ENCODE assay signal across 26 cellular contexts in genomic region chr5:2507611-2508010, GRCh38.
"Had no signal": no experiment of that assay in that cellular context is flagged by ENCODE, and none has a peak within 500 bp of the region (broad histone marks: within the 10 kb centered on the region; RNA-seq: fewer than 3 reads in every experiment).

No MANE protein-coding gene starts in this region.

- H3K27me3 ChIP-seq: neutrophil, pancreas, right lobe of liver, sigmoid colon, stomach, thyroid gland, tibial nerve, upper lobe of left lung, vagina had no signal

- H3K36me3 ChIP-seq: neutrophil, pancreas, prostate gland, right lobe of liver, sigmoid colon, stomach, thoracic aorta, thyroid gland, tibial nerve, upper lobe of left lung, vagina had no signal

- H3K4me3 Mint-ChIP-seq: naive thymus-derived CD4-positive, alpha-beta T cell; natural killer cell; nephron; stimulated activated effector memory CD8-positive, alpha-beta T cell treated with anti-CD3 and anti-CD28 coated beads, Interleukin-12 subunit alpha, Interleukin-12 subunit beta, amount 100 ng/mL, for 72 hours; stimulated activated naive B cell treated with anti-CD40 and anti-IgM and Interleukin-4, amounts not matched to agents 10 μg/mL and 1 μg/mL and 100 μg/mL, for 72 hours; stimulated activated naive CD8-positive, alpha-beta T cell treated with anti-CD3 and anti-CD28 coated beads, Interleukin-15, Interleukin-2, amounts not matched to agents 100 ng/mL and 50 ng/mL, for 24 hours had no signal

- ATAC-seq: naive thymus-derived CD4-positive, alpha-beta T cell; natural killer cell; pancreas; right cardiac atrium; right lobe of liver; stimulated activated effector memory CD8-positive, alpha-beta T cell treated with anti-CD3 and anti-CD28 coated beads, Interleukin-12 subunit alpha, Interleukin-12 subunit beta, amount 100 ng/mL, for 72 hours; stimulated activated naive B cell treated with anti-CD40 and anti-IgM and Interleukin-4, amounts not matched to agents 10 μg/mL and 1 μg/mL and 100 μg/mL, for 72 hours had no signal

- H3K9me3 ChIP-seq: neutrophil, pancreas, prostate gland, right lobe of liver, sigmoid colon, thoracic aorta, thyroid gland, upper lobe of left lung, vagina had no signal

- H3K27ac ChIP-seq: neutrophil, pancreas, prostate gland, right lobe of liver, sigmoid colon, stomach, thoracic aorta, thyroid gland, tibial nerve, upper lobe of left lung, vagina had no signal

- DNase-seq: naive thymus-derived CD4-positive, alpha-beta T cell; natural killer cell; nucleus accumbens; pancreas; retina; right cardiac atrium; right lobe of liver; sigmoid colon; small intestine; stimulated activated CD4-positive, alpha-beta T cell treated with anti-CD3 and anti-CD28 coated beads, Interleukin-15, amount 100 ng/mL, for 24 hours; stimulated activated CD4-positive, alpha-beta T cell treated with anti-CD3 and anti-CD28 coated beads, Interleukin-2, amount 100 ng/mL, for 24 hours; stimulated activated CD4-positive, alpha-beta T cell treated with anti-CD3 and anti-CD28 coated beads, Interleukin-2, amount 100 ng/mL, for 48 hours; stimulated activated CD4-positive, alpha-beta T cell treated with anti-CD3 and anti-CD28 coated beads, Interleukin-4, amount 100 ng/mL, for 24 hours; stimulated activated naive B cell treated with anti-CD40 and anti-IgM and Interleukin-4, amounts not matched to agents 10 μg/mL and 1 μg/mL and 100 μg/mL, for 72 hours; stimulated activated naive CD4-positive, alpha-beta T cell treated with Interleukin-2 at 50 U/mL for 16 hours; stomach; thyroid gland; upper lobe of left lung had no signal

- H3K4me3 ChIP-seq: pancreas, prostate gland, right lobe of liver, sigmoid colon, stomach, thoracic aorta, thyroid gland, tibial nerve, upper lobe of left lung, vagina had no signal

- H3K4me1 Mint-ChIP-seq: naive thymus-derived CD4-positive, alpha-beta T cell; natural killer cell; nephron; stimulated activated effector memory CD8-positive, alpha-beta T cell treated with anti-CD3 and anti-CD28 coated beads, Interleukin-12 subunit alpha, Interleukin-12 subunit beta, amount 100 ng/mL, for 72 hours; stimulated activated naive B cell treated with anti-CD40 and anti-IgM and Interleukin-4, amounts not matched to agents 10 μg/mL and 1 μg/mL and 100 μg/mL, for 72 hours had no signal

- H3K27ac Mint-ChIP-seq: naive thymus-derived CD4-positive, alpha-beta T cell; natural killer cell; nephron; stimulated activated effector memory CD8-positive, alpha-beta T cell treated with anti-CD3 and anti-CD28 coated beads, Interleukin-12 subunit alpha, Interleukin-12 subunit beta, amount 100 ng/mL, for 72 hours; stimulated activated naive B cell treated with anti-CD40 and anti-IgM and Interleukin-4, amounts not matched to agents 10 μg/mL and 1 μg/mL and 100 μg/mL, for 72 hours; stimulated activated naive CD8-positive, alpha-beta T cell treated with anti-CD3 and anti-CD28 coated beads, Interleukin-15, Interleukin-2, amounts not matched to agents 100 ng/mL and 50 ng/mL, for 24 hours had no signal

- H3K4me1 ChIP-seq: pancreas, prostate gland, right lobe of liver, sigmoid colon, stomach, thyroid gland, tibial nerve, upper lobe of left lung, vagina had no signal

- H3K27me3 Mint-ChIP-seq: stimulated activated naive B cell treated with anti-CD40 and anti-IgM and Interleukin-4, amounts not matched to agents 10 μg/mL and 1 μg/mL and 100 μg/mL, for 72 hours; stimulated activated naive CD8-positive, alpha-beta T cell treated with anti-CD3 and anti-CD28 coated beads, Interleukin-15, Interleukin-2, amounts not matched to agents 100 ng/mL and 50 ng/mL, for 24 hours had no signal

- H3K36me3 Mint-ChIP-seq: natural killer cell; stimulated activated effector memory CD8-positive, alpha-beta T cell treated with anti-CD3 and anti-CD28 coated beads, Interleukin-12 subunit alpha, Interleukin-12 subunit beta, amount 100 ng/mL, for 72 hours; stimulated activated naive B cell treated with anti-CD40 and anti-IgM and Interleukin-4, amounts not matched to agents 10 μg/mL and 1 μg/mL and 100 μg/mL, for 72 hours had no signal

- H3K9me3 Mint-ChIP-seq: natural killer cell had no signal
